In genomic region chr22:36435516-36436415, GRCh38 we compare ENCODE assay signal across 8 cellular contexts. TPM values are rescaled to one million over a fixed set of nuclear protein-coding genes. Genes with fewer than 3 reads are reported as not detected.
DNase-seq lines count a peak whose midpoint lies in the region; ATAC-seq and TF ChIP-seq lines count a peak whose summit lies in the region.

No MANE protein-coding gene starts in this region.

- no peaks in the 10 kb centered on the region for H3K9me3 Mint-ChIP-seq in activated T-cell treated with anti-CD3 and anti-CD28 coated beads, Interleukin-2, amount 50 U/mL, for 4 hours

- DNase-seq in NCI-H510A (lab: John Stamatoyannopoulos, UW) (peak; percentile 54), lung (ENCODE audit: low spot score) (peak; percentile 54), transverse colon (peak; percentile 84), head of caudate nucleus (no peak), kidney glomerular epithelial cell (lab: John Stamatoyannopoulos, UW) (no peak)
- peak; percentile 69 for DNase-seq in activated T-cell treated with anti-CD3 and anti-CD28 coated beads, Interleukin-2, amount 50 U/mL, for 4 hours

- H3K9me3 ChIP-seq in lung (ENCODE audit: control insufficient read depth in 2 of 2, insufficient read depth in 1 of 2, low read length in 1 of 2) (no peaks in the 10 kb centered on the region), transverse colon (no peaks in the 10 kb centered on the region)

- 20 to 28% methylated on average over 16 of the region's 16 CpGs for WGBS in lung, 2 donors
- 26 to 40% methylated on average over 9 to 16 of the region's 16 CpGs for WGBS in transverse colon (ENCODE audit: low coverage in 1 of 2), 2 donors

- peaks cover 34% of the 10 kb centered on the region for H3K4me1 Mint-ChIP-seq in activated T-cell treated with anti-CD3 and anti-CD28 coated beads, Interleukin-2, amount 50 U/mL, for 4 hours (ENCODE audit: low read depth)

- no peaks in the 10 kb centered on the region for H3K36me3 Mint-ChIP-seq in activated T-cell treated with anti-CD3 and anti-CD28 coated beads, Interleukin-2, amount 50 U/mL, for 4 hours (ENCODE audit: insufficient read depth)

- H3K27me3 ChIP-seq in lung (ENCODE audit: control insufficient read depth, insufficient read depth) (no peaks in the 10 kb centered on the region), transverse colon (no peaks in the 10 kb centered on the region)

- no peak for TF ChIP-seq CTCF in lung (IDR thresholded peaks at IDR 0.05; ENCODE audit: control extremely low read depth, extremely low read depth)
- no peak for TF ChIP-seq CTCF in transverse colon (IDR thresholded peaks at IDR 0.05)

- TF ChIP-seq POLR2A in transverse colon (IDR thresholded peaks at IDR 0.05) = peak; percentile 67

- no peaks in the 10 kb centered on the region for H3K4me1 ChIP-seq in lung (ENCODE audit: control insufficient read depth in 2 of 2, insufficient read depth in 2 of 2, low read length in 2 of 2)
- peaks cover 12 to 80% (median 50%) of the 10 kb centered on the region in 4 donors for H3K4me1 ChIP-seq in transverse colon

- intact Hi-C loops in transverse colon (cut with DNase I; ENCODE audit: low total_unique reads) = no loop called here
- intact Hi-C loops in head of caudate nucleus (cut with DNase I) = no loop called here

- H3K36me3 ChIP-seq in lung (ENCODE audit: control insufficient read depth in 2 of 2, insufficient read depth in 2 of 2, low read length in 2 of 2) = no peaks in the 10 kb centered on the region
- no peaks in the 10 kb centered on the region for H3K36me3 ChIP-seq in transverse colon

- ATAC-seq in GM21447 (IDR thresholded peaks at IDR 0.05; ENCODE audit: unreplicated experiment) = peak; percentile 64
- peak; percentile 88 to 93 for ATAC-seq in activated T-cell treated with anti-CD3 and anti-CD28 coated beads, Interleukin-2, amount 50 U/mL, for 4 hours
- ATAC-seq in lung (ENCODE audit: insufficient read depth, low FRiP score) = peak; percentile 72
- ATAC-seq in GM19463 (IDR thresholded peaks at IDR 0.05; ENCODE audit: unreplicated experiment) = no peak

- H3K4me3 Mint-ChIP-seq in activated T-cell treated with anti-CD3 and anti-CD28 coated beads, Interleukin-2, amount 50 U/mL, for 4 hours = peak overlapping the region; percentile 53

- H3K27me3 Mint-ChIP-seq in activated T-cell treated with anti-CD3 and anti-CD28 coated beads, Interleukin-2, amount 50 U/mL, for 4 hours (ENCODE audit: low read depth) = no peaks in the 10 kb centered on the region

- TF ChIP-seq EP300 in transverse colon (IDR thresholded peaks at IDR 0.05; ENCODE audit: low read depth) = no peak

- in situ Hi-C loops in transverse colon (cut with MboI; ENCODE audit: low pct_ligation_motif_present in 1 of 4, low pct_unique_long_range_greater_than_20kb in 1 of 4, low sequenced_read_pairs in 3 of 4) = no loop called here

- peak overlapping the region in 1 of 2 donors; percentile 59 for H3K27ac ChIP-seq in lung (ENCODE audit: low read depth in 1 of 2, low read length in 1 of 2)
- peak overlapping the region; percentile 86 to 93 (median 88) for H3K27ac ChIP-seq in transverse colon

- no peak overlapping the region for H3K4me3 ChIP-seq in lung
- H3K4me3 ChIP-seq in transverse colon = no peak overlapping the region

RNA-seq across cellular contexts. Expression of gene TXN2, which starts 45.7 kb away (rescaled TPM):
- total RNA-seq in activated T-cell treated with anti-CD3 and anti-CD28 coated beads, Interleukin-2, amount 50 U/mL, for 4 hours = 100 to 1,000 TPM; 108 to 114 (median 113) TPM
- total RNA-seq in lung (10 to 100 TPM; 26.8 to 72.0 TPM), transverse colon (100 to 1,000 TPM in 1 of 4 donors, 10 to 100 TPM in 3; 68.5 to 317 (median 93.3) TPM)
- 10 to 100 TPM; 85.8 to 92.2 TPM for polyA plus RNA-seq in lung

RNA-seq across cellular contexts. Expression of gene MYH9, which starts 48.0 kb away (rescaled TPM):
- total RNA-seq in activated T-cell treated with anti-CD3 and anti-CD28 coated beads, Interleukin-2, amount 50 U/mL, for 4 hours = 100 to 1,000 TPM; 673 to 753 (median 716) TPM
- total RNA-seq in lung = 100 to 1,000 TPM; 398 to 667 TPM
- 100 to 1,000 TPM; 184 to 266 TPM for polyA plus RNA-seq in lung
- total RNA-seq in transverse colon = 100 to 1,000 TPM; 385 to 511 (median 460) TPM

Comparison
In these comparisons a context has a peak if more than half of its experiments do, and no peak if none do; other contexts are left out.
1. DNase-seq: peak in NCI-H510A (single experiment), activated T-cell treated with anti-CD3 and anti-CD28 coated beads, Interleukin-2, amount 50 U/mL, for 4 hours (single experiment), lung (single experiment) and transverse colon (single experiment); none in head of caudate nucleus (0 of 42) and kidney glomerular epithelial cell (single experiment).